ENCODE assay signal across 12 cellular contexts in the genomic region with DNA sequence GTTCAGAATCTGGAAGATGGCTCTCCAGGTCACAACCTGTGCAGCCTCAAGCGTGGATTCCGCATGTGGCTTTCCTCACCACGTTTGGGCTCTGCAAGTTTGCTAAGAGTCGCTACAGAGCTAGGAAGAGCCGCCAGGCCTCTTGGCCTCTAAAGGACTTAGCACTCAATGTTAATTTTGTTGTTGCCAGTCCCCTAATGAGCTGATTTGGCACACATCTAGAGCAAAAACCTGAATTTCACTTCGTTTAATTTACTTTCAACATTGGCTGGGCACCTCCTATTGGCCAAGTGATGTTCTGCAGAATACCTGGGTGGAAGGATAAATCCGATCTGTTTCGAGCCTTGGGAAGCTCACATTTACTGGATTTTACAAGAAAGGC.
DNase-seq lines count a peak whose midpoint lies in the region; ATAC-seq, FAIRE-seq and TF ChIP-seq lines count a peak whose summit lies in the region.
"Had no signal": no experiment of that assay in that cellular context is flagged by ENCODE, and none has a peak within 500 bp of the region (broad histone marks: within the 10 kb centered on the region; RNA-seq: fewer than 3 reads in every experiment).

No MANE protein-coding gene starts in this region.

- H3K9ac ChIP-seq in astrocyte (ENCODE audit: low read length), result no peak overlapping the region
- no peak overlapping the region for H3K9ac ChIP-seq in trophoblast cell (ENCODE audit: low read length)

- no CpG with 5 or more reads among the region's 8 CpGs for WGBS in trophoblast cell (ENCODE audit: extremely low coverage, insufficient coverage, insufficient read length)

- peaks cover 32% of the 10 kb centered on the region for H3K4me1 ChIP-seq in CD8-positive, alpha-beta T cell (ENCODE audit: insufficient read depth, low read length)
- H3K4me1 ChIP-seq in GM23338 (ENCODE audit: insufficient read depth) (peaks cover 47% of the 10 kb centered on the region), astrocyte (ENCODE audit: insufficient read depth, low read length) (no peaks in the 10 kb centered on the region), trophoblast cell (ENCODE audit: control insufficient read depth in 1 of 2, insufficient read depth in 2 of 2, low read length in 2 of 2) (peaks cover 6 to 7% of the 10 kb centered on the region in 2 experiments)

- H3K9me2 ChIP-seq in GM23338 (ENCODE audit: insufficient read depth), result no peaks in the 10 kb centered on the region

- H3K4ac ChIP-seq in trophoblast cell (ENCODE audit: low read depth, low read length), result no peak overlapping the region

- no peaks in the 10 kb centered on the region for H3K36me3 Mint-ChIP-seq in CD8-positive, alpha-beta T cell
- H3K36me3 Mint-ChIP-seq in GM23338 (ENCODE audit: low read depth) (no peaks in the 10 kb centered on the region; the same call in 2 of the 3 replicates), astrocyte (ENCODE audit: low read depth, unreplicated experiment) (no peaks in the 10 kb centered on the region)

- no peak overlapping the region for H3K18ac ChIP-seq in trophoblast cell (ENCODE audit: low read length)

- intact Hi-C loops in CD8-positive, alpha-beta T cell (cut with DNase I, micrococcal nuclease), result no loop called here

- peak; percentile 26 for TF ChIP-seq CTCF in CD8-positive, alpha-beta T cell (IDR thresholded peaks at IDR 0.05)
- TF ChIP-seq CTCF in GM23338 (conservative IDR thresholded peaks at IDR 0.05; ENCODE audit: low read depth in 2 of 2), result peak; percentile 68 to 75
- peak; percentile 28 for TF ChIP-seq CTCF in astrocyte (IDR thresholded peaks at IDR 0.05; ENCODE audit: insufficient read depth, low read depth, low read length)

- FAIRE-seq in astrocyte (lab: Jason Lieb, UNC), result no peak

- H3K4me3 ChIP-seq in CD8-positive, alpha-beta T cell (ENCODE audit: low read depth, low read length), result no peak overlapping the region
- H3K4me3 ChIP-seq in GM23338 (no peak overlapping the region), astrocyte (ENCODE audit: insufficient read depth, low read depth, low read length) (no peak overlapping the region), trophoblast cell (ENCODE audit: low read depth, low read length) (no peak overlapping the region)
- H3K4me3 ChIP-seq: lung, thoracic aorta had no signal

- CTCF ChIA-PET in CD8-positive, alpha-beta T cell (lab: Charles Lee), result interaction anchor here (0.5 to 1.4 kb wide), 2 partner anchors 84 to 97 kb away, joined by 3 read pairs; no protein-coding TSS in a partner anchor

- H4K8ac ChIP-seq in trophoblast cell (ENCODE audit: low read depth, low read length), result no peak overlapping the region

- POLR2A ChIA-PET in CD8-positive, alpha-beta T cell (lab: Charles Lee), result no interaction called here

- DNase-seq in CD8-positive, alpha-beta T cell, result no peak
- DNase-seq in GM23338 (ENCODE audit: low spot score) (peak; percentile 72), astrocyte (ENCODE audit: low read depth) (no peak), left lobe of liver (ENCODE audit: low spot score) (peak; percentile 33), Ammon's horn (ENCODE audit: low spot score) (no peak), trophoblast cell (no peak)
- DNase-seq: activated T-cell treated with anti-CD3 and anti-CD28 coated beads, Interleukin-2, amount 50 U/mL, for 4 hours; effector CD8-positive, alpha-beta T cell had no signal

- no peak overlapping the region for H2BK12ac ChIP-seq in trophoblast cell (ENCODE audit: low read length)

- no peak for ATAC-seq in CD8-positive, alpha-beta T cell
- ATAC-seq in GM23338, result peak; percentile 11
- no peak for ATAC-seq in left lobe of liver
- ATAC-seq in HG02623 (IDR thresholded peaks at IDR 0.05; ENCODE audit: unreplicated experiment), result no peak
- ATAC-seq in GM19324 (IDR thresholded peaks at IDR 0.05; ENCODE audit: low FRiP score, unreplicated experiment), result no peak
- ATAC-seq: activated T-cell treated with anti-CD3 and anti-CD28 coated beads, Interleukin-2, amount 50 U/mL, for 4 hours had no signal

- no peak overlapping the region for H4K12ac ChIP-seq in trophoblast cell (ENCODE audit: low read depth, low read length)

- H3K27ac ChIP-seq in CD8-positive, alpha-beta T cell (ENCODE audit: low read depth, low read length), result no peak overlapping the region
- H3K27ac ChIP-seq in GM23338 (ENCODE audit: low read depth) (no peak overlapping the region), astrocyte (ENCODE audit: low read depth, low read length) (no peak overlapping the region), trophoblast cell (ENCODE audit: low read depth, low read length) (no peak overlapping the region)
- H3K27ac ChIP-seq: thoracic aorta had no signal

- H3K27ac Mint-ChIP-seq in CD8-positive, alpha-beta T cell, result no peak overlapping the region
- H3K27ac Mint-ChIP-seq in GM23338, result no peak overlapping the region; the same call in 1 of the 2 replicates
- H3K27ac Mint-ChIP-seq in astrocyte (ENCODE audit: unreplicated experiment), result no peak overlapping the region

- H3K79me2 ChIP-seq in GM23338 (replicated peaks; ENCODE audit: insufficient read depth) (no peaks in the 10 kb centered on the region), astrocyte (ENCODE audit: insufficient read depth, low read length) (no peaks in the 10 kb centered on the region), trophoblast cell (ENCODE audit: control insufficient read depth, insufficient read depth, low read length, poor library complexity) (no peaks in the 10 kb centered on the region)

- H2BK5ac ChIP-seq in trophoblast cell (ENCODE audit: low read depth, low read length, poor library complexity), result no peak overlapping the region

- peak overlapping the region; percentile 89; the same call in 1 of the 2 replicates for H3K4me2 ChIP-seq in GM23338
- H3K4me2 ChIP-seq in astrocyte (ENCODE audit: low read length), result no peak overlapping the region
- no peak overlapping the region for H3K4me2 ChIP-seq in trophoblast cell (ENCODE audit: low read length)

- no peaks in the 10 kb centered on the region for H3K79me1 ChIP-seq in trophoblast cell (ENCODE audit: low read length)

- H3K4me1 Mint-ChIP-seq in CD8-positive, alpha-beta T cell (ENCODE audit: low read depth), result peaks cover 28% of the 10 kb centered on the region
- H3K4me1 Mint-ChIP-seq in GM23338 (peaks cover 60% of the 10 kb centered on the region), astrocyte (ENCODE audit: low read depth, unreplicated experiment) (peaks cover 5% of the 10 kb centered on the region)

- H3K9me3 Mint-ChIP-seq in CD8-positive, alpha-beta T cell, result no peaks in the 10 kb centered on the region
- no peaks in the 10 kb centered on the region; the same call in 1 of the 3 replicates for H3K9me3 Mint-ChIP-seq in GM23338
- peaks cover 3% of the 10 kb centered on the region for H3K9me3 Mint-ChIP-seq in astrocyte (ENCODE audit: unreplicated experiment)
- H3K9me3 Mint-ChIP-seq: activated T-cell treated with anti-CD3 and anti-CD28 coated beads, Interleukin-2, amount 50 U/mL, for 4 hours had no signal

- H4K20me1 ChIP-seq in GM23338 (replicated peaks; ENCODE audit: insufficient read depth) (no peaks in the 10 kb centered on the region), astrocyte (ENCODE audit: insufficient read depth, low read length) (peaks cover 5% of the 10 kb centered on the region)

- H4K91ac ChIP-seq in trophoblast cell (ENCODE audit: low read depth, low read length), result no peak overlapping the region

- no peak overlapping the region for H2AFZ ChIP-seq in GM23338
- H2AFZ ChIP-seq in astrocyte (ENCODE audit: low read depth, low read length), result no peak overlapping the region
- no peak overlapping the region for H2AFZ ChIP-seq in trophoblast cell (ENCODE audit: insufficient read depth, low read length, poor library complexity)

- H3K4me3 Mint-ChIP-seq in CD8-positive, alpha-beta T cell, result no peak overlapping the region
- H3K4me3 Mint-ChIP-seq in GM23338, result peak overlapping the region; percentile 67; the same call in 1 of the 3 replicates
- no peak overlapping the region for H3K4me3 Mint-ChIP-seq in astrocyte (ENCODE audit: unreplicated experiment)
- H3K4me3 Mint-ChIP-seq: activated T-cell treated with anti-CD3 and anti-CD28 coated beads, Interleukin-2, amount 50 U/mL, for 4 hours had no signal

- H3K27me3 ChIP-seq in CD8-positive, alpha-beta T cell (ENCODE audit: insufficient read depth, low read length), result peaks cover 33% of the 10 kb centered on the region
- peaks cover 23% of the 10 kb centered on the region for H3K27me3 ChIP-seq in GM23338 (ENCODE audit: insufficient read depth)
- H3K27me3 ChIP-seq in astrocyte (ENCODE audit: insufficient read depth, low read length), result peaks cover 62% of the 10 kb centered on the region
- H3K27me3 ChIP-seq in trophoblast cell (ENCODE audit: insufficient read depth, low read length), result peaks cover 15% of the 10 kb centered on the region

- H2BK120ac ChIP-seq in trophoblast cell (ENCODE audit: insufficient read depth, low read length, poor library complexity), result no peak overlapping the region

- H3K27me3 Mint-ChIP-seq in CD8-positive, alpha-beta T cell (ENCODE audit: low read depth), result peaks cover 66% of the 10 kb centered on the region
- peaks cover 40% of the 10 kb centered on the region for H3K27me3 Mint-ChIP-seq in GM23338 (ENCODE audit: insufficient read depth, low read depth, poor library complexity)
- H3K27me3 Mint-ChIP-seq in astrocyte (ENCODE audit: low read depth, unreplicated experiment), result peaks cover 55% of the 10 kb centered on the region

- H3K9me3 ChIP-seq in CD8-positive, alpha-beta T cell (ENCODE audit: low read length), result no peaks in the 10 kb centered on the region
- H3K9me3 ChIP-seq in astrocyte (ENCODE audit: insufficient read depth, low read depth, low read length) (no peaks in the 10 kb centered on the region), trophoblast cell (ENCODE audit: insufficient read depth, low read depth, low read length) (peaks cover 9% of the 10 kb centered on the region)
- H3K9me3 ChIP-seq: thoracic aorta had no signal

- H3K14ac ChIP-seq in trophoblast cell (ENCODE audit: low read length), result no peak overlapping the region

- H3K36me3 ChIP-seq in CD8-positive, alpha-beta T cell (ENCODE audit: insufficient read depth, low read length), result no peaks in the 10 kb centered on the region
- no peaks in the 10 kb centered on the region for H3K36me3 ChIP-seq in GM23338 (ENCODE audit: insufficient read depth)
- no peaks in the 10 kb centered on the region for H3K36me3 ChIP-seq in astrocyte (ENCODE audit: insufficient read depth, low read length)
- H3K36me3 ChIP-seq in trophoblast cell (ENCODE audit: control insufficient read depth in 1 of 2, insufficient read depth in 2 of 2, low read length in 2 of 2), result no peaks in the 10 kb centered on the region
- H3K36me3 ChIP-seq: thoracic aorta had no signal

- no peak overlapping the region for H2AK5ac ChIP-seq in trophoblast cell (ENCODE audit: low read length)

- H3K23ac ChIP-seq in trophoblast cell (ENCODE audit: low read length), result no peak overlapping the region

- H3F3A ChIP-seq in GM23338 (replicated peaks; ENCODE audit: low read depth), result peaks cover 5% of the 10 kb centered on the region; the same call in 1 of the 2 replicates

TF ChIP-seq in GM23338, 12 proteins besides CTCF, POLR2A, EP300 and RAD21 (continues in another document):
- no peak for TF ChIP-seq CREB1 (CRISPR knock-in tag; IDR thresholded peaks at IDR 0.05; ENCODE audit: low read depth)

Comparison
In these comparisons a context has a peak if more than half of its experiments do, and no peak if none do; other contexts are left out.
1. DNase-seq: peak in GM23338 (single experiment) and left lobe of liver (single experiment); none in CD8-positive, alpha-beta T cell (0 of 7), astrocyte (single experiment), Ammon's horn (single experiment) and trophoblast cell (0 of 2).
2. Peak in every context shown above with its lines, with median percentiles within 50 percentile points of each other: CTCF ChIP-seq.